ENCODE assay signal across 20 cellular contexts in genomic region chr2:205056066-205056678, GRCh38.
DNase-seq lines count a peak whose midpoint lies in the region; TF ChIP-seq lines count a peak whose summit lies in the region.
"Had no signal": no experiment of that assay in that cellular context is flagged by ENCODE, and none has a peak within 500 bp of the region (broad histone marks: within the 10 kb centered on the region; RNA-seq: fewer than 3 reads in every experiment).

No MANE protein-coding gene starts in this region.

- no peak overlapping the region for H3K18ac ChIP-seq in mesenchymal stem cell (ENCODE audit: low read depth in 1 of 2, low read length in 2 of 2)

- peaks cover 19% of the 10 kb centered on the region for H3K9me3 Mint-ChIP-seq in activated T-helper 1 cell treated with anti-CD3 and anti-CD28 coated beads, Interleukin-12 subunit alpha, Interleukin-12 subunit beta, Interleukin-2, Interleukin-4 antibody, amounts not matched to agents 30 ng/mL and 10 ng/mL and 1 ng/mL, durations not matched to agents 14 hours and 24 hours and 36 hours

- no peaks in the 10 kb centered on the region for H3K36me3 ChIP-seq in mesenchymal stem cell (ENCODE audit: control insufficient read depth in 1 of 2, insufficient read depth in 2 of 2, low read depth in 1 of 2, low read length in 2 of 2)
- H3K36me3 ChIP-seq: colonic mucosa, heart left ventricle, right atrium auricular region, thoracic aorta had no signal

- H3K4me3 Mint-ChIP-seq in activated T-helper 1 cell treated with anti-CD3 and anti-CD28 coated beads, Interleukin-12 subunit alpha, Interleukin-12 subunit beta, Interleukin-2, Interleukin-4 antibody, amounts not matched to agents 30 ng/mL and 10 ng/mL and 1 ng/mL, durations not matched to agents 14 hours and 24 hours and 36 hours = peak overlapping the region; percentile 46
- H3K4me3 Mint-ChIP-seq: activated B cell treated with CpG ODN at 0.5 μM for 24 hours, memory B cell had no signal

- H3K27me3 ChIP-seq in mesenchymal stem cell (ENCODE audit: control insufficient read depth in 1 of 2, insufficient read depth in 1 of 2, low read length in 2 of 2) = no peaks in the 10 kb centered on the region
- H3K27me3 ChIP-seq: colonic mucosa, heart left ventricle, right atrium auricular region had no signal

- no peak overlapping the region for H3K27ac Mint-ChIP-seq in activated T-helper 1 cell treated with anti-CD3 and anti-CD28 coated beads, Interleukin-12 subunit alpha, Interleukin-12 subunit beta, Interleukin-2, Interleukin-4 antibody, amounts not matched to agents 30 ng/mL and 10 ng/mL and 1 ng/mL, durations not matched to agents 14 hours and 24 hours and 36 hours
- H3K27ac Mint-ChIP-seq: activated B cell treated with CpG ODN at 0.5 μM for 24 hours; CD8-positive, alpha-beta memory T cell; memory B cell had no signal

- H3K4me2 ChIP-seq in mesenchymal stem cell (ENCODE audit: low read length, poor library complexity, severe bottlenecking) = no peak overlapping the region

- no peak overlapping the region for H3K23ac ChIP-seq in mesenchymal stem cell (ENCODE audit: low read length in 2 of 2)

- TF ChIP-seq CTCF in AG10803 (conservative IDR thresholded peaks at IDR 0.05; ENCODE audit: low read length) = no peak

- no peaks in the 10 kb centered on the region for H3K79me1 ChIP-seq in mesenchymal stem cell (replicated peaks; ENCODE audit: low read length, poor library complexity, severe bottlenecking)

- H2AFZ ChIP-seq in mesenchymal stem cell (ENCODE audit: low read depth, low read length) = no peak overlapping the region

- H2AK5ac ChIP-seq in mesenchymal stem cell (ENCODE audit: low read length, severe bottlenecking) = no peak overlapping the region

- no peak overlapping the region for H2BK5ac ChIP-seq in mesenchymal stem cell (ENCODE audit: low read depth, low read length, poor library complexity, severe bottlenecking)

- no peak overlapping the region for H4K91ac ChIP-seq in mesenchymal stem cell (ENCODE audit: low read length)

- no peak overlapping the region for H3K14ac ChIP-seq in mesenchymal stem cell (ENCODE audit: low read length in 2 of 2)

- H2BK12ac ChIP-seq in mesenchymal stem cell (ENCODE audit: low read length in 2 of 2) = no peak overlapping the region

- H3K27ac ChIP-seq in mesenchymal stem cell (ENCODE audit: low read length, poor library complexity, severe bottlenecking) = no peak overlapping the region
- H3K27ac ChIP-seq: colonic mucosa, epithelial cell of prostate, heart left ventricle, right atrium auricular region, thoracic aorta had no signal

- H3K4me3 ChIP-seq in AG10803 (ENCODE audit: low read length) (peak overlapping the region; percentile 30), mesenchymal stem cell (ENCODE audit: insufficient read depth in 1 of 2, low read depth in 1 of 2, low read length in 2 of 2) (peak overlapping the region in 1 of 2 experiments; percentile 70)
- H3K4me3 ChIP-seq: colonic mucosa, thoracic aorta had no signal

- H3K4me1 Mint-ChIP-seq in activated T-helper 1 cell treated with anti-CD3 and anti-CD28 coated beads, Interleukin-12 subunit alpha, Interleukin-12 subunit beta, Interleukin-2, Interleukin-4 antibody, amounts not matched to agents 30 ng/mL and 10 ng/mL and 1 ng/mL, durations not matched to agents 14 hours and 24 hours and 36 hours (ENCODE audit: low read depth) = peaks cover 23% of the 10 kb centered on the region
- H3K4me1 Mint-ChIP-seq: activated B cell treated with CpG ODN at 0.5 μM for 24 hours, memory B cell had no signal

- no peak overlapping the region for H2BK15ac ChIP-seq in mesenchymal stem cell (ENCODE audit: low read depth, poor library complexity, severe bottlenecking)

- H3K36me3 Mint-ChIP-seq in activated T-helper 1 cell treated with anti-CD3 and anti-CD28 coated beads, Interleukin-12 subunit alpha, Interleukin-12 subunit beta, Interleukin-2, Interleukin-4 antibody, amounts not matched to agents 30 ng/mL and 10 ng/mL and 1 ng/mL, durations not matched to agents 14 hours and 24 hours and 36 hours (ENCODE audit: low read depth) = peaks cover 5% of the 10 kb centered on the region
- H3K36me3 Mint-ChIP-seq: CD8-positive, alpha-beta memory T cell; memory B cell had no signal

- WGBS in mesenchymal stem cell = 50% methylated on average over 1 of the region's 7 CpGs

- no peaks in the 10 kb centered on the region for H3K4me1 ChIP-seq in mesenchymal stem cell (ENCODE audit: control insufficient read depth, insufficient read depth, low read depth, low read length)
- H3K4me1 ChIP-seq: colonic mucosa had no signal

- intact Hi-C loops in activated T-helper 1 cell treated with anti-CD3 and anti-CD28 coated beads, Interleukin-12 subunit alpha, Interleukin-12 subunit beta, Interleukin-2, Interleukin-4 antibody, amounts not matched to agents 30 ng/mL and 10 ng/mL and 1 ng/mL, durations not matched to agents 14 hours and 24 hours and 36 hours (cut with micrococcal nuclease) = no loop called here

- peaks cover 6% of the 10 kb centered on the region for H3K9me3 ChIP-seq in mesenchymal stem cell (ENCODE audit: control insufficient read depth, low read length)
- H3K9me3 ChIP-seq: colonic mucosa, right atrium auricular region had no signal

- no peak overlapping the region for H3K4ac ChIP-seq in mesenchymal stem cell (ENCODE audit: low read depth in 1 of 2, low read length in 2 of 2)

- H3K9ac ChIP-seq in mesenchymal stem cell (ENCODE audit: low read length) = peak overlapping the region; percentile 82

- no peak overlapping the region for H4K8ac ChIP-seq in mesenchymal stem cell (ENCODE audit: low read length)

- H2BK120ac ChIP-seq in mesenchymal stem cell (ENCODE audit: low read depth, low read length) = no peak overlapping the region

- peaks cover 2% of the 10 kb centered on the region for H3K27me3 Mint-ChIP-seq in activated T-helper 1 cell treated with anti-CD3 and anti-CD28 coated beads, Interleukin-12 subunit alpha, Interleukin-12 subunit beta, Interleukin-2, Interleukin-4 antibody, amounts not matched to agents 30 ng/mL and 10 ng/mL and 1 ng/mL, durations not matched to agents 14 hours and 24 hours and 36 hours (ENCODE audit: insufficient read depth)
- H3K27me3 Mint-ChIP-seq: CD8-positive, alpha-beta memory T cell had no signal

- DNase-seq in AG10803 (ENCODE audit: low read depth) = peak; percentile 40
- peak; percentile 6 for DNase-seq in EL
- no peak for DNase-seq in activated T-helper 1 cell treated with anti-CD3 and anti-CD28 coated beads, Interleukin-12 subunit alpha, Interleukin-12 subunit beta, Interleukin-2, Interleukin-4 antibody, amounts not matched to agents 30 ng/mL and 10 ng/mL and 1 ng/mL, durations not matched to agents 14 hours and 24 hours and 36 hours (ENCODE audit: low spot score)
- DNase-seq in mesenchymal stem cell = peak; percentile 66
- no peak for DNase-seq in C1 segment of cervical spinal cord (lab: John Stamatoyannopoulos, UW)
- DNase-seq in NCI-H1436 (lab: John Stamatoyannopoulos, UW) = no peak
- no peak for DNase-seq in NCI-H128 (lab: John Stamatoyannopoulos, UW; ENCODE audit: unreplicated experiment)
- DNase-seq: activated B cell treated with CpG ODN at 0.5 μM for 24 hours; aorta; CD8-positive, alpha-beta memory T cell; colonic mucosa; HCEC 1CT; heart left ventricle; islet precursor cell; NCI-H2107; NCI-H748 treated with DMSO at 0.1 percent for 48 hours had no signal

Comparison
In these comparisons a context has a peak if more than half of its experiments do, and no peak if none do; other contexts are left out.
1. DNase-seq: peak in AG10803 (single experiment), EL (single experiment) and mesenchymal stem cell (single experiment); none in activated T-helper 1 cell treated with anti-CD3 and anti-CD28 coated beads, Interleukin-12 subunit alpha, Interleukin-12 subunit beta, Interleukin-2, Interleukin-4 antibody, amounts not matched to agents 30 ng/mL and 10 ng/mL and 1 ng/mL, durations not matched to agents 14 hours and 24 hours and 36 hours (single experiment), C1 segment of cervical spinal cord (0 of 14), NCI-H1436 (single experiment) and NCI-H128 (single experiment).